22 cellular contexts compared by ENCODE assay signal in genomic region chr20:7214081-7214740, GRCh38.
"Had no signal": no experiment of that assay in that cellular context is flagged by ENCODE, and none has a peak within 500 bp of the region (broad histone marks: within the 10 kb centered on the region; RNA-seq: fewer than 3 reads in every experiment).

No MANE protein-coding gene starts in this region.

- H3K4me1 ChIP-seq: breast epithelium, esophagus squamous epithelium, left lung, spleen had no signal

- H3K27ac ChIP-seq: breast epithelium, esophagus squamous epithelium, left lung, spleen, thoracic aorta had no signal

- H3K27me3 ChIP-seq: breast epithelium, esophagus squamous epithelium, left lung, spleen had no signal

- FAIRE-seq: colon had no signal

- H3K9me3 ChIP-seq: breast epithelium, esophagus squamous epithelium, left lung, spleen, thoracic aorta had no signal

- H3K4me3 ChIP-seq: breast epithelium, esophagus squamous epithelium, left lung, lung, spleen, thoracic aorta had no signal

- ATAC-seq: activated T-cell treated with anti-CD3 and anti-CD28 coated beads, Interleukin-2, amount 50 U/mL, for 72 hours; effector memory CD8-positive, alpha-beta T cell; left lung; naive thymus-derived CD8-positive, alpha-beta T cell; T-helper 17 cell had no signal

- H3K36me3 ChIP-seq: breast epithelium, esophagus squamous epithelium, left lung, spleen, thoracic aorta had no signal

- DNase-seq: activated CD4-positive, alpha-beta memory T cell treated with anti-CD3 and anti-CD28 coated beads for 36 hours; activated CD4-positive, alpha-beta T cell treated with anti-CD3 and anti-CD28 coated beads for 4 hours; activated CD4-positive, CD25-positive, alpha-beta regulatory T cell; activated effector memory CD4-positive, alpha-beta T cell treated with Interleukin-2 at 50 U/mL for 16 hours; activated naive CD4-positive, alpha-beta T cell treated with anti-CD3 and anti-CD28 coated beads for 36 hours; activated naive CD8-positive, alpha-beta T cell treated with anti-CD3 and anti-CD28 coated beads, Interleukin-2, amount 10 ng/mL, durations not matched to agents 7 days and 5 days; activated T-cell treated with anti-CD3 and anti-CD28 coated beads, Interleukin-2, amount 50 U/mL, for 72 hours; amniotic stem cell; effector memory CD8-positive, alpha-beta T cell; esophagus squamous epithelium; immature natural killer cell; left lung; naive thymus-derived CD8-positive, alpha-beta T cell; spleen; stimulated activated CD4-positive, alpha-beta T cell treated with anti-CD3 and anti-CD28 coated beads, Interleukin-4, amount 100 ng/mL, for 24 hours; stimulated activated naive CD4-positive, alpha-beta T cell treated with Interleukin-2 at 50 U/mL for 16 hours; SW 1271; T-helper 17 cell had no signal
